In genomic region chr12:65818454-65819382, GRCh38 we compare ENCODE assay signal across 1 cellular context.
TF ChIP-seq lines count a peak whose summit lies in the region.

No MANE protein-coding gene starts in this region.

TF ChIP-seq in HCT116, 20 proteins besides CTCF, POLR2A, EP300 and RAD21 (continued from another document):
- TF ChIP-seq REST (IDR thresholded peaks at IDR 0.05; ENCODE audit: low read depth) (no peak), CBX3 (IDR thresholded peaks at IDR 0.05; ENCODE audit: low read depth) (no peak), YY1 (IDR thresholded peaks at IDR 0.05; ENCODE audit: extremely low read depth, insufficient replicate concordance, low read depth, low read length) (peak; percentile 52), POLR2AphosphoS5 (IDR thresholded peaks at IDR 0.05; ENCODE audit: low read depth, low read length) (peak; percentile 46)
TF ChIP-seq in HCT116: peak in this region for 2.
